8 cellular contexts compared by ENCODE assay signal in the genomic region with DNA sequence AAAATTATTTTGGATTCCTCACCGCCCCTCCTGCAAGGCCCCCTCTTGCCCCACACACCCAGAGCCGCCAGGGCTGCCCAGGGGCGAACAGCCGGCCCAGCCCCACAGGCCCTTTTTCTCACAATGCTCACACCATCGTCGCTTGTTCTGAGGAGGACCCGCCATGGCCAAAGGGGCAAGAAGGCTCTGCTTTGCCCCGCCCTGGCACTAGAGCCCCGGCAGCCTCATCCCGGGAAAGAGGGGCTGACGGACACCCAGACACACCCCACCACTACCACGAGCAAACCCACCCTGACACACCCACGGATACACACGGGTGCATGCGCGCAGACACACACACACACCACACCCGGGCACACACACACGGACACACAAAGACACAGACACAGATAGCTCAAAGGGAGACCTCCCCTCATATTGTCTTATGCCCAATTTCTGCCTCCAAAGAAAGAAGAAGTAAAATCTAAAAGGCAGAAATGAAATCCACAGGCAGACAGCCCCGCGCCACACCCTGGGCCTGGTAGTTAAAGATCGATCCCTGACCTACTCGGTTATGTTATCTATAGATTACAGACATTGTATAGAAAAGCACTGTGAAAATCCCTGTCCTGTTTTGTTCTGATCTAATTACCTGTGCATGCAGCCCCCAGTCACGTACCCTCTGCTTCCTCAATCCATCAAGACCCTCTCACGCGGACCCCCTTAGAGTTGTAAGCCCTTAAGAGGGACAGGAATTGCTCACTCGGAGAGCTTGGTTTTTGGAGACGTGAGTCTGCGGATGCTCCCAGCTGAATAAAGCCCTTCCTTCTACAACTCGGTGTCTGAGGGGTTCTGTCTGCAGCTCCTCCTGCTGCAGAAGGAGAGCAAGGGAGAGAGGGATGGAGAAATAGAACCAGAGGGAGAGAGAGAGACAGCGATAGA.
A peak's percentile ranks its signal among the peaks of the same experiment; 100 is the strongest.
DNase-seq lines count a peak whose midpoint lies in the region; ATAC-seq and TF ChIP-seq lines count a peak whose summit lies in the region.
"Not testable (repeated sequence)": the region's sequence is repeated elsewhere in the genome, so short reads cannot be mapped to it uniquely, and the experiment has no call there.

No MANE protein-coding gene starts in this region.

- not testable (repeated sequence) for H3K9me2 ChIP-seq in Karpas-422 (replicated peaks; ENCODE audit: insufficient read depth, low read length)

- H3K36me3 ChIP-seq in Karpas-422 (ENCODE audit: insufficient read depth, low read length); left ventricle myocardium inferior; mucosa of descending colon (ENCODE audit: low read depth): not testable (repeated sequence)

- H3K4me1 Mint-ChIP-seq in activated CD8-positive, alpha-beta memory T cell treated with anti-CD3 and anti-CD28 coated beads, Interleukin-2, amount 10 ng/mL, durations not matched to agents 7 days and 5 days, result peaks cover 33% of the 10 kb centered on the region
- H3K4me1 Mint-ChIP-seq in central memory CD8-positive, alpha-beta T cell, result peaks cover 33% of the 10 kb centered on the region

- H3K9me3 ChIP-seq in Karpas-422 (ENCODE audit: low read length); left ventricle myocardium inferior (replicated peaks); mucosa of descending colon: not testable (repeated sequence)

- H3K4me1 ChIP-seq in Karpas-422 (ENCODE audit: low read length), result peaks cover 36% of the 10 kb centered on the region
- H3K4me1 ChIP-seq in left ventricle myocardium inferior, result peaks cover 45% of the 10 kb centered on the region
- H3K4me1 ChIP-seq in mucosa of descending colon (ENCODE audit: low read depth), result peaks cover 13% of the 10 kb centered on the region

- peak; percentile 19 for ATAC-seq in GM19395 (IDR thresholded peaks at IDR 0.05; ENCODE audit: unreplicated experiment)
- not testable (repeated sequence) for ATAC-seq in activated CD8-positive, alpha-beta memory T cell treated with anti-CD3 and anti-CD28 coated beads, Interleukin-2, amount 10 ng/mL, durations not matched to agents 7 days and 5 days; central memory CD8-positive, alpha-beta T cell (replicated peaks; ENCODE audit: extremely low read depth, poor library complexity, severe bottlenecking)
- peak; percentile 17 for ATAC-seq in mucosa of descending colon

- DNase-seq in AG20443 (ENCODE audit: low spot score), result peak; percentile 2
- peak; percentile 73 for DNase-seq in Karpas-422
- peak; percentile 65 for DNase-seq in activated CD8-positive, alpha-beta memory T cell treated with anti-CD3 and anti-CD28 coated beads, Interleukin-2, amount 10 ng/mL, durations not matched to agents 7 days and 5 days
- not testable (repeated sequence) for DNase-seq in central memory CD8-positive, alpha-beta T cell (ENCODE audit: low spot score in 2 of 2)
- DNase-seq in left ventricle myocardium inferior, result peak; percentile 24
- DNase-seq in mucosa of descending colon, result peak; percentile 39 to 67 (median 56)
- peak; percentile 33 for DNase-seq in stimulated activated CD4-positive, alpha-beta T cell treated with anti-CD3 and anti-CD28 coated beads, Interleukin-15, amount 100 ng/mL, for 24 hours

- not testable (repeated sequence) for H2AFZ ChIP-seq in Karpas-422 (ENCODE audit: low read length)

- not testable (repeated sequence) for H4K20me1 ChIP-seq in Karpas-422 (ENCODE audit: insufficient read depth, low read depth, low read length)

- H3K27ac Mint-ChIP-seq in activated CD8-positive, alpha-beta memory T cell treated with anti-CD3 and anti-CD28 coated beads, Interleukin-2, amount 10 ng/mL, durations not matched to agents 7 days and 5 days, result peak overlapping the region; percentile 87
- peak overlapping the region; percentile 61 for H3K27ac Mint-ChIP-seq in central memory CD8-positive, alpha-beta T cell (ENCODE audit: low read depth)

- not testable (repeated sequence) for TF ChIP-seq CTCF in left ventricle myocardium inferior (IDR thresholded peaks at IDR 0.05; ENCODE audit: borderline replicate concordance); mucosa of descending colon (IDR thresholded peaks at IDR 0.05)

- H3K4me3 Mint-ChIP-seq in activated CD8-positive, alpha-beta memory T cell treated with anti-CD3 and anti-CD28 coated beads, Interleukin-2, amount 10 ng/mL, durations not matched to agents 7 days and 5 days, result peak overlapping the region; percentile 73
- H3K4me3 Mint-ChIP-seq in central memory CD8-positive, alpha-beta T cell, result peak overlapping the region; percentile 54

- intact Hi-C loops in left ventricle myocardium inferior (cut with micrococcal nuclease); mucosa of descending colon (cut with DNase I, micrococcal nuclease): not testable (repeated sequence)

- CTCF ChIA-PET in activated CD8-positive, alpha-beta memory T cell treated with anti-CD3 and anti-CD28 coated beads, Interleukin-2, amount 10 ng/mL, durations not matched to agents 7 days and 5 days (lab: Charles Lee), result interaction anchor here (3.3 kb wide), 1 partner anchor 1016 kb away, joined by 19 read pairs; no protein-coding TSS in a partner anchor

- not testable (repeated sequence) for H3K27me3 ChIP-seq in Karpas-422 (ENCODE audit: low read length)
- peaks cover 69% of the 10 kb centered on the region for H3K27me3 ChIP-seq in left ventricle myocardium inferior (ENCODE audit: low read depth)

- H3K27me3 Mint-ChIP-seq in activated CD8-positive, alpha-beta memory T cell treated with anti-CD3 and anti-CD28 coated beads, Interleukin-2, amount 10 ng/mL, durations not matched to agents 7 days and 5 days, result peaks cover 38% of the 10 kb centered on the region
- H3K27me3 Mint-ChIP-seq in central memory CD8-positive, alpha-beta T cell, result peaks cover 45% of the 10 kb centered on the region

- H3K4me3 ChIP-seq in Karpas-422 (ENCODE audit: low read length) (peak overlapping the region; percentile 83), left ventricle myocardium inferior (peak overlapping the region; percentile 68)
- not testable (repeated sequence) for H3K4me3 ChIP-seq in mucosa of descending colon

- not testable (repeated sequence) for H3K79me2 ChIP-seq in Karpas-422 (ENCODE audit: low read length)

- peak overlapping the region; percentile 76 for H3K4me2 ChIP-seq in Karpas-422 (ENCODE audit: low read depth, low read length, poor library complexity, severe bottlenecking)

- H3K36me3 Mint-ChIP-seq in activated CD8-positive, alpha-beta memory T cell treated with anti-CD3 and anti-CD28 coated beads, Interleukin-2, amount 10 ng/mL, durations not matched to agents 7 days and 5 days, result peaks cover 22% of the 10 kb centered on the region
- peaks cover 20% of the 10 kb centered on the region for H3K36me3 Mint-ChIP-seq in central memory CD8-positive, alpha-beta T cell (ENCODE audit: insufficient read depth)

- H3K9ac ChIP-seq in Karpas-422 (ENCODE audit: low read length), result peak overlapping the region; percentile 87

- H3K9me3 Mint-ChIP-seq in activated CD8-positive, alpha-beta memory T cell treated with anti-CD3 and anti-CD28 coated beads, Interleukin-2, amount 10 ng/mL, durations not matched to agents 7 days and 5 days (ENCODE audit: low read depth); central memory CD8-positive, alpha-beta T cell: not testable (repeated sequence)

- H3K27ac ChIP-seq in Karpas-422 (ENCODE audit: low read length), result not testable (repeated sequence)
- peak overlapping the region; percentile 84 for H3K27ac ChIP-seq in left ventricle myocardium inferior (replicated peaks)
